Comparison of ENCODE assay signal across 8 cellular contexts in the genomic region with DNA sequence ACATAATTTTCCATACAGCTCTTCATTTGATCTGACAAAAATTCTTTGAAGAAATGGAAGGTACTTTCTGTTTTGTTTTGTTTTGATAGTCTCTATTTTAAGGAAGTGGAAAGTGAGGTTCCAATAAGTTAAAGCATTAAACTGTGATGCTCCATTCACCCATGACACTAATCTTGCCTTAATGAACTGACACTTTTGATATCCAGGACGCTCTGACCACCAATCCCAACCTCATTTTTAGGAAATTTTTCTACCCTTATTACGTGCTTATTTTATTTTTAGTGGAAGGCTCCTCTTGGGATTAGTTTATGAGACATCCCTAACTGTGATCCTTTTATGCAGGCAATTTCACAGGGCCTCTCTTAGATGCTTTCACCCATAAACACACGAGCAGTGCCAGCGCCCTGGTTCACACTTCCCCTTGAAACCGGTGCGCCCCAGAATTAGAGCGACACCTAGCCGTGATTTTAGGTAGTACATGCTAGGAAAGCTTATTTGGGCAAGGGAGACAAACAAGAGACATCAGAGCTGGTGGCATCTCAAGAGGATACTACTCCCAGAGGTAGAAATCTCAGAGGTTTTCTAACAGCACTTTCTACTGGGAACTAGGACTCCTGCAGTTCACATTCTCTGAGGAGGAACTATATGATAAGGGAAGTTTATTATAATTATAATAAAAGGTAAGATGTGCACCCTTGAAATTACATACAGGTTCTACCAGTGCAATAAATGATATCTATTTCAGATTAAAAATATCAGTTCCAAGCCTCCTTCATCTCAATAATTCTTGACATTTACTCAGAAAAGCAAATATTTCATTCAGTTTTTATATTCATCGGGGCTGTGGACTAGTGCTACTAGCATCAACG.
DNase-seq lines count a peak whose midpoint lies in the region; ATAC-seq, FAIRE-seq and TF ChIP-seq lines count a peak whose summit lies in the region.

No MANE protein-coding gene starts in this region.

- H3K4me3 ChIP-seq in astrocyte (ENCODE audit: insufficient read depth, low read depth, low read length) (no peak overlapping the region), skeletal muscle satellite cell (ENCODE audit: low read length) (no peak overlapping the region)

- no peaks in the 10 kb centered on the region for H3K36me3 ChIP-seq in astrocyte (ENCODE audit: insufficient read depth, low read length)
- no peaks in the 10 kb centered on the region for H3K36me3 ChIP-seq in skeletal muscle satellite cell (ENCODE audit: insufficient read depth, low read length)

- peak; percentile 55 to 60 for DNase-seq in SHP77 (lab: John Stamatoyannopoulos, UW)
- DNase-seq in SHP77 treated with DMSO at 0.1 percent for 48 hours (lab: John Stamatoyannopoulos, UW), result no peak
- peak; percentile 85 for DNase-seq in NCI-H146 (lab: John Stamatoyannopoulos, UW)
- peak; percentile 19 for DNase-seq in T-helper 22 cell (ENCODE audit: low read depth)
- peak; percentile 23 for DNase-seq in astrocyte (ENCODE audit: low read depth)
- peak; percentile 51 to 66 for DNase-seq in hippocampal formation (lab: John Stamatoyannopoulos, UW)

- H3K79me2 ChIP-seq in astrocyte (ENCODE audit: insufficient read depth, low read length), result no peaks in the 10 kb centered on the region

- H3K36me3 Mint-ChIP-seq in astrocyte (ENCODE audit: low read depth, unreplicated experiment), result no peaks in the 10 kb centered on the region

- peak; percentile 51 for ATAC-seq in HG02870 (IDR thresholded peaks at IDR 0.05; ENCODE audit: unreplicated experiment)

- TF ChIP-seq CTCF in astrocyte (IDR thresholded peaks at IDR 0.05; ENCODE audit: insufficient read depth, low read depth, low read length), result peak; percentile 93

- H3K27ac ChIP-seq in astrocyte (ENCODE audit: low read depth, low read length), result no peak overlapping the region

- peak; percentile 34 for FAIRE-seq in astrocyte (lab: Jason Lieb, UNC)

- H3K4me2 ChIP-seq in astrocyte (ENCODE audit: low read length) (peak overlapping the region; percentile 56), skeletal muscle satellite cell (ENCODE audit: low read length) (peak overlapping the region; percentile 55)

- H3K9me3 Mint-ChIP-seq in astrocyte (ENCODE audit: unreplicated experiment), result no peaks in the 10 kb centered on the region

- H4K20me1 ChIP-seq in astrocyte (ENCODE audit: insufficient read depth, low read length), result no peaks in the 10 kb centered on the region

- no peak overlapping the region for H3K27ac Mint-ChIP-seq in astrocyte (ENCODE audit: unreplicated experiment)

- H3K9ac ChIP-seq in astrocyte (ENCODE audit: low read length) (no peak overlapping the region), skeletal muscle satellite cell (ENCODE audit: low read depth, low read length) (peak overlapping the region; percentile 26)

- H3K27me3 ChIP-seq in astrocyte (ENCODE audit: insufficient read depth, low read length), result no peaks in the 10 kb centered on the region
- no peaks in the 10 kb centered on the region for H3K27me3 ChIP-seq in skeletal muscle satellite cell (ENCODE audit: control insufficient read depth, insufficient read depth, low read length)

- no peak overlapping the region for H3K4me3 Mint-ChIP-seq in astrocyte (ENCODE audit: unreplicated experiment)

- no peaks in the 10 kb centered on the region for H3K4me1 ChIP-seq in astrocyte (ENCODE audit: insufficient read depth, low read length)
- peaks cover 3% of the 10 kb centered on the region for H3K4me1 ChIP-seq in skeletal muscle satellite cell (ENCODE audit: control insufficient read depth, insufficient read depth, low read length)

- H3K9me3 ChIP-seq in astrocyte (ENCODE audit: insufficient read depth, low read depth, low read length) (no peaks in the 10 kb centered on the region), skeletal muscle satellite cell (replicated peaks; ENCODE audit: low read length) (no peaks in the 10 kb centered on the region)

- no peaks in the 10 kb centered on the region for H3K27me3 Mint-ChIP-seq in astrocyte (ENCODE audit: low read depth, unreplicated experiment)

- H2AFZ ChIP-seq in astrocyte (ENCODE audit: low read depth, low read length), result peak overlapping the region; percentile 8

- H3K4me1 Mint-ChIP-seq in astrocyte (ENCODE audit: low read depth, unreplicated experiment), result no peaks in the 10 kb centered on the region
